In the genomic region with DNA sequence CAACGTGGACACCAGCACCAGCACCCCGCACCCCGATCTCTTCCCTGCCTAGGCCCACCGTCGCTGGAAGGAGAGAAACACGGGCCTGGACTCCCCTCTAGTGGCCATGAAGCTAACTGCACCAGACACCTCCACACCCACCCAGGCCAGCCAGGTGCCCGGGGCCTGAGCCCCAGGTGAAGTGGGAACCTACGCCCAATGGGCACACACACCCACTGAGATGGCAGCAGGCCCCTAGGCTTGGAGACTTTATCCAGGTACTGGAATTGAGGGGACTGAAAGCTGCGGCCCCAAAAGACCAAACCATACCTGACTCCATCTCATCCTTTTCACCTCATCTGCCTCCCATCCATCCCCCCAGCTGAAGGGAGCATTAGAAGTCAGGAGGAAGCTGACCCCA, we compare ENCODE assay signal across 8 cellular contexts.
DNase-seq lines count a peak whose midpoint lies in the region; ATAC-seq and TF ChIP-seq lines count a peak whose summit lies in the region.

No MANE protein-coding gene starts in this region.

- no TSS peak for BruUV-seq in A673 (replicated peaks; lab: Mats Ljungman, UMichigan)

- in situ Hi-C loops in astrocyte of the cerebellum (cut with HindIII; ENCODE audit: low sequenced_read_pairs) = no loop called here

- no peak overlapping the region for H3K4me3 Mint-ChIP-seq in T-helper 17 cell

- intact Hi-C loops in A673 (cut with micrococcal nuclease; ENCODE audit: unreplicated experiment) = loop anchor here (1.0 to 5.0 kb wide), 2 partner anchors 237 to 1359 kb away; no protein-coding TSS in a partner anchor

- no peaks in the 10 kb centered on the region for H3K36me3 ChIP-seq in A673 (ENCODE audit: insufficient read depth, low read length, poor library complexity, severe bottlenecking)

- CTCF ChIA-PET in A673 (lab: Charles Lee) = interaction anchor here (0.6 to 1.0 kb wide), 7 partner anchors 67 to 1953 kb away, joined by 3 to 6 read pairs (median 3); no protein-coding TSS in a partner anchor

- H3K4me3 ChIP-seq in A673 (ENCODE audit: low read depth, low read length, poor library complexity, severe bottlenecking) (no peak overlapping the region), astrocyte of the cerebellum (ENCODE audit: low read depth, low read length) (no peak overlapping the region)

- TF ChIP-seq CTCF in A673 (conservative IDR thresholded peaks at IDR 0.05; ENCODE audit: low read depth, low read length) (peak; percentile 95), astrocyte of the cerebellum (IDR thresholded peaks at IDR 0.05; ENCODE audit: low read depth, low read length, missing control alignments) (peak; percentile 88)

- H3K27ac ChIP-seq in A673 (ENCODE audit: low read depth, low read length, poor library complexity, severe bottlenecking) = no peak overlapping the region

- POLR2A ChIA-PET in A673 (lab: Charles Lee; ENCODE audit: low non-redundant PET) = no interaction called here

- H3K27me3 Mint-ChIP-seq in T-helper 17 cell = peaks cover 26% of the 10 kb centered on the region

- H3K4me1 ChIP-seq in A673 (ENCODE audit: insufficient read depth, low read length, poor library complexity, severe bottlenecking) = no peaks in the 10 kb centered on the region

- H3K9me3 ChIP-seq in A673 (ENCODE audit: low read depth, low read length, poor library complexity, severe bottlenecking) = no peaks in the 10 kb centered on the region
- H3K9me3 ChIP-seq in T-helper 17 cell (ENCODE audit: control insufficient read depth, low read length, poor library complexity, severe bottlenecking) = no peaks in the 10 kb centered on the region

- H3K4me1 Mint-ChIP-seq in T-helper 17 cell = peaks cover 14% of the 10 kb centered on the region

- H3K27me3 ChIP-seq in A673 (replicated peaks; ENCODE audit: insufficient read depth, low read depth, low read length, poor library complexity) = peaks cover 12% of the 10 kb centered on the region

- no peak overlapping the region for H3K27ac Mint-ChIP-seq in T-helper 17 cell

- peaks cover 6% of the 10 kb centered on the region for H3K36me3 Mint-ChIP-seq in T-helper 17 cell (ENCODE audit: low read depth)

- ATAC-seq in GM18498 (IDR thresholded peaks at IDR 0.05; ENCODE audit: unreplicated experiment) (peak; percentile 78), T-helper 17 cell (peak; percentile 83), HG02870 (IDR thresholded peaks at IDR 0.05; ENCODE audit: unreplicated experiment) (no peak)

- DNase-seq in A673 (ENCODE audit: low spot score) (peak; percentile 61), LoVo (ENCODE audit: low spot score) (peak; percentile 47), T-helper 17 cell (peak in 2 of 3 donors; percentile 31 to 41), astrocyte of the cerebellum (ENCODE audit: low read depth) (no peak), iris pigment epithelial cell (ENCODE audit: low read depth) (peak; percentile 16)
- DNase-seq in stimulated activated CD4-positive, alpha-beta T cell treated with anti-CD3 and anti-CD28 coated beads, Interleukin-2, amount 100 ng/mL, for 4 hours (ENCODE audit: low read depth) = peak; percentile 23
